Comparison of ENCODE assay signal across 8 cellular contexts in the genomic region with DNA sequence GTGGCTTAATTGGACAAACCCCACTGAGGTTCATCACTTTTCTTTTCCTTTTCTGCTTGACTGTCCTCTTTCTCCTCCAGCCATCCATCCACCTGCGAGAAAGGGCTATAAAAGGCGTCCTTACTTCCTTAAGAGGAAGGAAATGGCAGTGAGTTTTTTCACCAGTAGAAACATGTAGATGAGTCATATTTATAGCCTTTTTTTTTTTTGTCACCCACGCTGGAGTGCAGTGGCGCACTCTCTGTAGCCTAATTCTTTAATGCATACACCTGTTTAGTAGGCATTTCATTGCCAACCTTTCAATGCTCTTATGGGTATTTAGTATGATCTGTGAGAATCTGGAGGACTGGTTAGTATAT. TPM values are rescaled to one million over a fixed set of nuclear protein-coding genes. Genes with fewer than 3 reads are reported as not detected.
A peak's percentile ranks its signal among the peaks of the same experiment; 100 is the strongest.
DNase-seq lines count a peak whose midpoint lies in the region; ATAC-seq lines count a peak whose summit lies in the region.

No MANE protein-coding gene starts in this region.

- peaks cover 2% of the 10 kb centered on the region for H3K27me3 Mint-ChIP-seq in activated naive CD4-positive, alpha-beta T cell treated with anti-CD3 and anti-CD28 coated beads for 36 hours (ENCODE audit: low read depth)

- H3K4me1 Mint-ChIP-seq in activated naive CD4-positive, alpha-beta T cell treated with anti-CD3 and anti-CD28 coated beads for 36 hours (ENCODE audit: low read depth), result peaks cover 38% of the 10 kb centered on the region

- CTCF ChIA-PET in activated naive CD4-positive, alpha-beta T cell treated with anti-CD3 and anti-CD28 coated beads for 36 hours (lab: Charles Lee), result no interaction called here

- H3K9me3 Mint-ChIP-seq in activated naive CD4-positive, alpha-beta T cell treated with anti-CD3 and anti-CD28 coated beads for 36 hours, result peaks cover 4% of the 10 kb centered on the region

- H3K36me3 Mint-ChIP-seq in activated naive CD4-positive, alpha-beta T cell treated with anti-CD3 and anti-CD28 coated beads for 36 hours (ENCODE audit: low read depth), result no peaks in the 10 kb centered on the region

- ATAC-seq in HG03460 (IDR thresholded peaks at IDR 0.05; ENCODE audit: unreplicated experiment), result peak; percentile 70
- ATAC-seq in GM21723 (IDR thresholded peaks at IDR 0.05; ENCODE audit: unreplicated experiment), result no peak

- intact Hi-C loops in activated naive CD4-positive, alpha-beta T cell treated with anti-CD3 and anti-CD28 coated beads for 36 hours (cut with micrococcal nuclease), result loop anchor here (1.0 to 10.0 kb wide), 4 partner anchors 15 to 750 kb away; partner anchors contain the start of gene IFNGR1

- no peak overlapping the region for H3K4me3 Mint-ChIP-seq in activated naive CD4-positive, alpha-beta T cell treated with anti-CD3 and anti-CD28 coated beads for 36 hours

- H3K27ac Mint-ChIP-seq in activated naive CD4-positive, alpha-beta T cell treated with anti-CD3 and anti-CD28 coated beads for 36 hours, result peak overlapping the region; percentile 28

- DNase-seq in DMS153 (lab: John Stamatoyannopoulos, UW) (peak; percentile 20), DMS153 treated with DMSO at 0.1 percent for 48 hours (lab: John Stamatoyannopoulos, UW; ENCODE audit: unreplicated experiment) (no peak), pons (ENCODE audit: low spot score) (peak; percentile 43), NCI-H1417 (lab: John Stamatoyannopoulos, UW) (no peak), hypothalamus (lab: John Stamatoyannopoulos, UW) (no peak)
- peak; percentile 21 for DNase-seq in activated naive CD4-positive, alpha-beta T cell treated with anti-CD3 and anti-CD28 coated beads for 36 hours

RNA-seq across cellular contexts. Expression of gene IFNGR1, which starts 15.3 kb away (rescaled TPM):
- total RNA-seq in activated naive CD4-positive, alpha-beta T cell treated with anti-CD3 and anti-CD28 coated beads for 36 hours, result 10 to 100 TPM; 25.5 to 26.4 TPM

Comparison
In these comparisons a context has a peak if more than half of its experiments do, and no peak if none do; other contexts are left out.
1. DNase-seq: peak in DMS153 (single experiment), activated naive CD4-positive, alpha-beta T cell treated with anti-CD3 and anti-CD28 coated beads for 36 hours (single experiment) and pons (single experiment); none in DMS153 treated with DMSO at 0.1 percent for 48 hours (single experiment), NCI-H1417 (0 of 3) and hypothalamus (0 of 51).